Comparison of ENCODE assay signal across 18 cellular contexts in the genomic region with DNA sequence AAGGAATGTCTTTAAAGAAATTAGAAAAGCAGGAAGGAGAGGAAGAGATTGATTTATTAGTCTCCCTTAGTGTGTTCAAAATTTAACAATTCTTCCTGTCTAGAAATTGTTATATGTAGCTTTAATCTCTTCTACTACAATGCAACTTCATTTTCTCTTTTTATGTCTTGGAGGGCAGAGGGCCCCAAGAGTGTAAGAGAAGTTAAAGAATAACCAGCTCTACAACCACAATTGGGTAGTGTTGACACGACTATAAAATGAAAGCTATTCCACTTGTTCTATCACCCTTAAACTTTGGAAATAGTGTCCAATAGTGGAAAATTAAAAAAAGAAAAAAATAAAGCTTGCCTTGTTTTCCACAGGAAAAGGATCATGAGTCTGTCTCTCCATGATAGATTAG.
DNase-seq lines count a peak whose midpoint lies in the region; ATAC-seq, FAIRE-seq and TF ChIP-seq lines count a peak whose summit lies in the region.
"Had no signal": no experiment of that assay in that cellular context is flagged by ENCODE, and none has a peak within 500 bp of the region (broad histone marks: within the 10 kb centered on the region; RNA-seq: fewer than 3 reads in every experiment).

No MANE protein-coding gene starts in this region.

- no peak overlapping the region for H3K27ac ChIP-seq in A673 (ENCODE audit: low read depth, low read length, poor library complexity, severe bottlenecking)
- no peak overlapping the region for H3K27ac ChIP-seq in neuronal stem cell (replicated peaks; ENCODE audit: low read length)

- H3K23ac ChIP-seq in neuronal stem cell (ENCODE audit: low read depth, low read length, poor library complexity): no peak overlapping the region

- H3K4ac ChIP-seq in neuronal stem cell (ENCODE audit: low read length): no peak overlapping the region

- H2BK5ac ChIP-seq in neuronal stem cell (ENCODE audit: low read length): no peak overlapping the region

- TF ChIP-seq CTCF in A673 (conservative IDR thresholded peaks at IDR 0.05; ENCODE audit: low read depth, low read length): no peak

- H4K8ac ChIP-seq in neuronal stem cell (ENCODE audit: low read depth, low read length): no peak overlapping the region

- H3K79me1 ChIP-seq in neuronal stem cell (ENCODE audit: low read depth, low read length): no peaks in the 10 kb centered on the region

- no peak overlapping the region for H3K18ac ChIP-seq in neuronal stem cell (ENCODE audit: low read length)

- peak; percentile 90 for FAIRE-seq in RCC 7860 (lab: Jason Lieb, UNC)
- FAIRE-seq: GM19239 had no signal

- H3K4me3 ChIP-seq in A673 (ENCODE audit: low read depth, low read length, poor library complexity, severe bottlenecking) (no peak overlapping the region), neuronal stem cell (ENCODE audit: low read length in 2 of 2) (no peak overlapping the region)

- intact Hi-C loops in A673 (cut with micrococcal nuclease; ENCODE audit: unreplicated experiment): loop anchor here (5.0 kb wide), 1 partner anchor 464 kb away; no protein-coding TSS in a partner anchor
- intact Hi-C loops in left colon (cut with DNase I, micrococcal nuclease): no loop called here

- CTCF ChIA-PET in A673 (lab: Charles Lee): no interaction called here

- H3K4me1 ChIP-seq in A673 (ENCODE audit: insufficient read depth, low read length, poor library complexity, severe bottlenecking) (peaks cover 45% of the 10 kb centered on the region), neuronal stem cell (ENCODE audit: control insufficient read depth in 2 of 2, insufficient read depth in 1 of 2, low read depth in 1 of 2, low read length in 2 of 2) (peaks cover 0 to 5% of the 10 kb centered on the region in 2 donors)

- no CpG with 5 or more reads among the region's 1 CpG for WGBS in neuronal stem cell (ENCODE audit: extremely low coverage in 2 of 2, insufficient read length in 2 of 2, insufficient replicate concordance in 1 of 2), 2 donors

- H3K4me2 ChIP-seq in neuronal stem cell (ENCODE audit: insufficient read depth, low read length, poor library complexity, severe bottlenecking): no peak overlapping the region

- H2BK15ac ChIP-seq in neuronal stem cell (ENCODE audit: low read length): no peak overlapping the region

- H2BK12ac ChIP-seq in neuronal stem cell (ENCODE audit: low read length): no peak overlapping the region

- DNase-seq in A673 (ENCODE audit: low spot score) (peak; percentile 27), RCC 7860 (ENCODE audit: low spot score) (peak; percentile 18), left colon (no peak), neuronal stem cell (ENCODE audit: low spot score) (no peak)
- no peak for DNase-seq in activated naive CD4-positive, alpha-beta T cell (lab: John Stamatoyannopoulos, UW)
- DNase-seq: CD4-positive, alpha-beta T cell; COR-L47; DMS79; NCI-H1105; NCI-H2029 treated with DMSO at 0.1 percent for 48 hours; NCI-H2171; NCI-H524 treated with DMSO at 0.1 percent for 48 hours; Right ventricle myocardium superior; SW 1271 had no signal

- H4K91ac ChIP-seq in neuronal stem cell (ENCODE audit: low read depth, low read length, poor library complexity): no peak overlapping the region

- H3K14ac ChIP-seq in neuronal stem cell (ENCODE audit: low read length): no peak overlapping the region

- H3K9me3 ChIP-seq in A673 (ENCODE audit: low read depth, low read length, poor library complexity, severe bottlenecking) (no peaks in the 10 kb centered on the region), neuronal stem cell (replicated peaks in 1 of 2; ENCODE audit: control insufficient read depth in 2 of 2, insufficient read depth in 1 of 2, low read depth in 1 of 2, low read length in 2 of 2) (no peaks in the 10 kb centered on the region)

- H3K9ac ChIP-seq in neuronal stem cell (ENCODE audit: low read depth, low read length, poor library complexity): no peak overlapping the region

- peak; percentile 59 for ATAC-seq in GM18909 (IDR thresholded peaks at IDR 0.05; ENCODE audit: poor library complexity, unreplicated experiment)
- ATAC-seq in left colon: peak; percentile 85
- no peak for ATAC-seq in GM21360 (IDR thresholded peaks at IDR 0.05; ENCODE audit: unreplicated experiment)
- ATAC-seq in HG03039 (IDR thresholded peaks at IDR 0.05; ENCODE audit: unreplicated experiment): no peak

- no peaks in the 10 kb centered on the region for H3K27me3 ChIP-seq in A673 (replicated peaks; ENCODE audit: insufficient read depth, low read depth, low read length, poor library complexity)
- H3K27me3 ChIP-seq in neuronal stem cell (ENCODE audit: control insufficient read depth in 3 of 3, insufficient read depth in 3 of 3, low read depth in 1 of 3, low read length in 3 of 3): no peaks in the 10 kb centered on the region

- no peak overlapping the region for H2AK5ac ChIP-seq in neuronal stem cell (ENCODE audit: low read depth, low read length)

- POLR2A ChIA-PET in A673 (lab: Charles Lee; ENCODE audit: low non-redundant PET): no interaction called here

- H2AFZ ChIP-seq in neuronal stem cell (ENCODE audit: low read length): no peak overlapping the region

- H2BK120ac ChIP-seq in neuronal stem cell (ENCODE audit: low read depth, low read length): no peak overlapping the region

- no peaks in the 10 kb centered on the region for H3K36me3 ChIP-seq in A673 (ENCODE audit: insufficient read depth, low read length, poor library complexity, severe bottlenecking)
- H3K36me3 ChIP-seq in neuronal stem cell (replicated peaks in 1 of 2; ENCODE audit: control insufficient read depth in 2 of 2, insufficient read depth in 2 of 2, low read length in 2 of 2): no peaks in the 10 kb centered on the region

- no TSS peak for BruUV-seq in A673 (replicated peaks; lab: Mats Ljungman, UMichigan)

Comparison
In these comparisons a context has a peak if more than half of its experiments do, and no peak if none do; other contexts are left out.
1. DNase-seq: peak in A673 (single experiment) and RCC 7860 (single experiment); none in left colon (0 of 2), neuronal stem cell (single experiment) and activated naive CD4-positive, alpha-beta T cell (0 of 4).
2. ATAC-seq: peak in GM18909 (single experiment) and left colon (single experiment); none in GM21360 (single experiment) and HG03039 (single experiment).